Comparison of ENCODE assay signal across 9 cellular contexts in genomic region chr11:77046060-77046501, GRCh38. TPM values are rescaled to one million over a fixed set of nuclear protein-coding genes. Genes with fewer than 3 reads are reported as not detected.
DNase-seq lines count a peak whose midpoint lies in the region; ATAC-seq and TF ChIP-seq lines count a peak whose summit lies in the region.
"Had no signal": no experiment of that assay in that cellular context is flagged by ENCODE, and none has a peak within 500 bp of the region (broad histone marks: within the 10 kb centered on the region; RNA-seq: fewer than 3 reads in every experiment).

No MANE protein-coding gene starts in this region.

- H3K9me3 ChIP-seq in right lobe of liver, result no peaks in the 10 kb centered on the region
- H3K9me3 ChIP-seq: suprapubic skin had no signal

- peak; percentile 47 for DNase-seq in GM12865 (ENCODE audit: low read depth)
- peak; percentile 81 for DNase-seq in HuH-7 (ENCODE audit: low spot score)
- peak; percentile 70 for DNase-seq in activated CD4-positive, CD25-positive, alpha-beta regulatory T cell treated with anti-CD3 and anti-CD28 coated beads, Interleukin-2, amount 50 U/mL, for 72 hours
- peak; percentile 23 for DNase-seq in choroid plexus epithelial cell (ENCODE audit: low read depth)
- peak in 2 of 3 donors; percentile 63 to 66 for DNase-seq in right lobe of liver
- peak; percentile 25 for DNase-seq in stimulated activated naive CD4-positive, alpha-beta T cell treated with Interleukin-2 at 50 U/mL for 16 hours (lab: John Stamatoyannopoulos, UW)
- no peak for DNase-seq in NOMO-1 treated with dmso at 0.1 percent for 144 hours (lab: John Stamatoyannopoulos, UW; ENCODE audit: unreplicated experiment)

- TF ChIP-seq CTCF in GM12865 (IDR thresholded peaks at IDR 0.05; ENCODE audit: insufficient read depth, low read depth, low read length, missing control alignments) (peak; percentile 83), choroid plexus epithelial cell (conservative IDR thresholded peaks at IDR 0.05; ENCODE audit: low read depth, low read length) (peak; percentile 56), right lobe of liver (IDR thresholded peaks at IDR 0.05) (peak; percentile 83 to 89 (median 86))

- intact Hi-C loops in right lobe of liver (cut with DNase I), result loop anchor here in 1 of 2 donors (10.0 kb wide), 2 partner anchors 69 to 121 kb away; no protein-coding TSS in a partner anchor

- ATAC-seq in right lobe of liver (peak; percentile 73 to 83 (median 80)), GM19397 (IDR thresholded peaks at IDR 0.05; ENCODE audit: unreplicated experiment) (no peak)

- TF ChIP-seq POLR2A in right lobe of liver (IDR thresholded peaks at IDR 0.05), result no peak

- no peaks in the 10 kb centered on the region for H3K27me3 ChIP-seq in right lobe of liver

- no peaks in the 10 kb centered on the region for H3K36me3 ChIP-seq in right lobe of liver
- H3K36me3 ChIP-seq: suprapubic skin had no signal

- 21% methylated on average over 5 of the region's 39 CpGs for WGBS in right lobe of liver (ENCODE audit: insufficient coverage, low coverage, low lambda C conversion rate, missing lambda C conversion rate)

- H3K27ac ChIP-seq in right lobe of liver, result no peak overlapping the region
- H3K27ac ChIP-seq: suprapubic skin had no signal

- H3K4me3 ChIP-seq in GM12865 (ENCODE audit: low read depth, low read length) (no peak overlapping the region), choroid plexus epithelial cell (ENCODE audit: low read depth, low read length) (peak overlapping the region; percentile 37), right lobe of liver (no peak overlapping the region)
- H3K4me3 ChIP-seq: suprapubic skin had no signal

- H3K4me1 ChIP-seq in right lobe of liver, result no peaks in the 10 kb centered on the region

RNA-seq across cellular contexts. Expression of gene B3GNT6, which starts 11.9 kb away (rescaled TPM):
- not detected for total RNA-seq in right lobe of liver
- total RNA-seq: suprapubic skin had no signal

RNA-seq across cellular contexts. Expression of gene CAPN5, which starts 20.7 kb away (rescaled TPM):
- total RNA-seq in right lobe of liver, result 10 to 100 TPM; 23.1 to 66.7 (median 43.3) TPM

RNA-seq across cellular contexts. Expression of gene OMP, which starts 56.6 kb away (rescaled TPM):
- total RNA-seq in right lobe of liver, result 1 to 10 TPM in 5 of 6 experiments, not detected in 1; 1.0 to 4.2 (median 2.0) TPM
